8 cellular contexts compared by ENCODE assay signal in genomic region chr3:120348981-120349818, GRCh38. TPM values are rescaled to one million over a fixed set of nuclear protein-coding genes. Genes with fewer than 3 reads are reported as not detected.
DNase-seq lines count a peak whose midpoint lies in the region; ATAC-seq and TF ChIP-seq lines count a peak whose summit lies in the region.

LRRC58 (minus strand) TSS chr3:120349354; CDS start chr3:120349243, 111 bp downstream.

- no peaks in the 10 kb centered on the region for H3K36me3 ChIP-seq in mucosa of rectum (ENCODE audit: control insufficient read depth in 2 of 2, insufficient read depth in 2 of 2, low read length in 2 of 2)

- peak within 1 kb of the TSS; percentile 78 to 88 for H3K9ac ChIP-seq in mucosa of rectum (ENCODE audit: low read depth in 1 of 2, low read length in 2 of 2)

- no peaks in the 10 kb centered on the region for H3K27me3 ChIP-seq in mucosa of rectum (ENCODE audit: control insufficient read depth in 2 of 2, insufficient read depth in 2 of 2, low read length in 2 of 2)

- ATAC-seq in GM21619 (IDR thresholded peaks at IDR 0.05; ENCODE audit: unreplicated experiment) = peak; percentile 86

- TF ChIP-seq CTCF in epithelial cell of proximal tubule (conservative IDR thresholded peaks at IDR 0.05; ENCODE audit: low read depth, low read length) = peak; percentile 21

- TF ChIP-seq EP300 in Ishikawa (IDR thresholded peaks at IDR 0.05; ENCODE audit: borderline replicate concordance) = no peak

- H3K4me3 ChIP-seq in epithelial cell of proximal tubule (ENCODE audit: low read depth, low read length) = peak within 1 kb of the TSS; percentile 77
- peak within 1 kb of the TSS; percentile 74 to 88 for H3K4me3 ChIP-seq in mucosa of rectum (ENCODE audit: low read length in 2 of 2)

- H3K27ac ChIP-seq in mucosa of rectum (ENCODE audit: low read depth in 2 of 2, low read length in 2 of 2) = peak within 1 kb of the TSS; percentile 88 to 92

- DNase-seq in DMS53 treated with DMSO at 0.1 percent for 48 hours (lab: John Stamatoyannopoulos, UW; ENCODE audit: unreplicated experiment) (peak; percentile 78), OCI-M1 (lab: John Stamatoyannopoulos, UW) (peak; percentile 94), activated T-cell treated with anti-CD3 and anti-CD28 coated beads for 4 hours (peak; percentile 82), epithelial cell of proximal tubule (ENCODE audit: low read depth) (no peak)
- DNase-seq in stimulated activated CD8-positive, alpha-beta memory T cell treated with anti-CD3 and anti-CD28 coated beads, Interleukin-4, amount 100 ng/mL, for 48 hours = peak; percentile 89

- H3K4me1 ChIP-seq in mucosa of rectum (ENCODE audit: control insufficient read depth in 2 of 2, insufficient read depth in 2 of 2, low read length in 2 of 2) = peaks cover 7 to 12% of the 10 kb centered on the region in 2 donors

- no peaks in the 10 kb centered on the region for H3K9me3 ChIP-seq in mucosa of rectum (ENCODE audit: control insufficient read depth in 2 of 2, low read length in 2 of 2)

- no peak for TF ChIP-seq RAD21 in Ishikawa (IDR thresholded peaks at IDR 0.05; ENCODE audit: low read depth)

TF ChIP-seq in Ishikawa, 13 proteins besides CTCF, POLR2A, EP300 and RAD21:
- TF ChIP-seq TCF12 (IDR thresholded peaks at IDR 0.05; ENCODE audit: low read depth) (peak; percentile 31), REST (IDR thresholded peaks at IDR 0.05; ENCODE audit: low read depth) (no peak), FOXM1 (IDR thresholded peaks at IDR 0.05; ENCODE audit: borderline replicate concordance, low read depth) (no peak), NFIC (IDR thresholded peaks at IDR 0.05) (peak; percentile 76), CEBPB (IDR thresholded peaks at IDR 0.05) (no peak), TEAD4 (IDR thresholded peaks at IDR 0.05) (0 out of 2 replicates have a peak, but pooled peaks have one; percentile 4), MAX (IDR thresholded peaks at IDR 0.05) (peak; percentile 84), USF1 (IDR thresholded peaks at IDR 0.05) (peak; percentile 82), CREB1 (IDR thresholded peaks at IDR 0.05; ENCODE audit: low read depth) (no peak), EGR1 (IDR thresholded peaks at IDR 0.05) (peak; percentile 4; the same call in 1 of the 2 replicates), ZBTB7A (IDR thresholded peaks at IDR 0.05; ENCODE audit: low read depth) (peak; percentile 23; the same call in 1 of the 2 replicates), YY1 (IDR thresholded peaks at IDR 0.05; ENCODE audit: low read depth) (no peak; the same call in 1 of the 2 replicates), TAF1 (IDR thresholded peaks at IDR 0.05; ENCODE audit: low read depth) (peak; percentile 81)

RNA-seq across cellular contexts. Expression of gene LRRC58, which starts in this region (rescaled TPM):
- 20.5 and 21.0 TPM in 2 replicates for total RNA-seq in epithelial cell of proximal tubule
